In the genomic region with DNA sequence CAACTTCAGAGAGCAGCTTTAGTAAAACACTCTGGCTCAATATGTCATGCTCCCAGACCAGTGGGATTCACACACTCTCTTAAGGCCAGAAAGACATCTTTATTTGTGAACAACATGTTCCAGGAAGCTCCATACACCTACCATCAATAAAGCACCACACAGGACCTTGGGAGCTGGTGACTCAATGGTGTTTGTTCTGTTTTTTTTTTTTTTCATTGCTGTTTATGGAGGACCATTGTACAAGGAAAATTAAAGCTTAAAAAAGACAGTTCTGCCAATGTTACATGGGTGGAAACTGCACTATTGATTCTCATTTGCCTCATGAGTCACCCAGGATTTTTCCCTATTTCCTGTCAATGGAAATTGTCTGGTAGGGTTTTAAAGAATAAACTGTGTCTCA, we compare ENCODE assay signal across 28 cellular contexts. TPM values are rescaled to one million over a fixed set of nuclear protein-coding genes. Genes with fewer than 3 reads are reported as not detected.
DNase-seq lines count a peak whose midpoint lies in the region; ATAC-seq, FAIRE-seq and TF ChIP-seq lines count a peak whose summit lies in the region.
"Had no signal": no experiment of that assay in that cellular context is flagged by ENCODE, and none has a peak within 500 bp of the region (broad histone marks: within the 10 kb centered on the region; RNA-seq: fewer than 3 reads in every experiment).

No MANE protein-coding gene starts in this region.

- H3K4me3 Mint-ChIP-seq in stimulated activated effector memory CD8-positive, alpha-beta T cell treated with anti-CD3 and anti-CD28 coated beads, Interleukin-12 subunit alpha, Interleukin-12 subunit beta, amount 100 ng/mL, for 72 hours = no peak overlapping the region
- H3K4me3 Mint-ChIP-seq: activated naive CD4-positive, alpha-beta T cell treated with anti-CD3 and anti-CD28 coated beads for 36 hours; activated T-cell treated with anti-CD3 and anti-CD28 coated beads, Interleukin-2, amount 50 U/mL, for 24 hours; central memory CD8-positive, alpha-beta T cell; naive B cell; T-cell had no signal

- H3K23ac ChIP-seq in IMR-90 (ENCODE audit: low read depth, low read length) = no peak overlapping the region
- H3K23ac ChIP-seq in H1 (ENCODE audit: insufficient read length) = no peak overlapping the region

- BruUV-seq in IMR-90 (replicated peaks; lab: Mats Ljungman, UMichigan) = no TSS peak

- H4K91ac ChIP-seq in IMR-90 (ENCODE audit: insufficient read depth, low read depth, low read length) = no peak overlapping the region
- H4K91ac ChIP-seq in H1 (replicated peaks; ENCODE audit: insufficient read length, low read length) = no peak overlapping the region

- DNase-seq in IMR-90 (no peak), H1 (ENCODE audit: low read depth in 1 of 2, low spot score in 2 of 2) (no peak), right lobe of liver (no peak), NCI-H1092 (lab: John Stamatoyannopoulos, UW) (no peak)
- DNase-seq in stimulated activated effector memory CD8-positive, alpha-beta T cell treated with anti-CD3 and anti-CD28 coated beads, Interleukin-12 subunit alpha, Interleukin-12 subunit beta, amount 100 ng/mL, for 72 hours (ENCODE audit: low spot score in 2 of 2) = no peak
- DNase-seq: activated CD4-positive, CD25-positive, alpha-beta regulatory T cell treated with anti-CD3 and anti-CD28 coated beads, Interleukin-2, amount 50 U/mL, for 72 hours; activated CD8-positive, alpha-beta memory T cell treated with anti-CD3 and anti-CD28 coated beads for 24 hours; activated naive CD4-positive, alpha-beta T cell treated with anti-CD3 and anti-CD28 coated beads for 36 hours; activated T-cell treated with anti-CD3 and anti-CD28 coated beads, Interleukin-2, amount 50 U/mL, for 24 hours; anterior cingulate cortex; Caco-2; erythroblast; GOT3; KG1; naive B cell; NCI-H187 treated with DMSO at 0.1 percent for 48 hours; occipital lobe; SIG-M5; stimulated activated CD4-positive, alpha-beta T cell treated with anti-CD3 and anti-CD28 coated beads, Interleukin-15, amount 100 ng/mL, for 24 hours; stimulated activated CD8-positive, alpha-beta memory T cell treated with anti-CD3 and anti-CD28 coated beads, Interleukin-4, amount 100 ng/mL, for 48 hours; T-cell; upper lobe of right lung had no signal

- POLR2A ChIA-PET in IMR-90 (lab: Charles Lee; ENCODE audit: unreplicated experiment) (no interaction called here), H1 (lab: Charles Lee; ENCODE audit: partially characterized antibody) (no interaction called here)

- H3K36me3 ChIP-seq in IMR-90 (ENCODE audit: control insufficient read depth, insufficient read depth, low read length) = no peaks in the 10 kb centered on the region
- no peaks in the 10 kb centered on the region for H3K36me3 ChIP-seq in H1 (ENCODE audit: control insufficient read depth in 2 of 4, insufficient read depth in 4 of 4, low read length in 3 of 4)
- H3K36me3 ChIP-seq in right lobe of liver = no peaks in the 10 kb centered on the region
- H3K36me3 ChIP-seq: gastroesophageal sphincter, upper lobe of right lung had no signal

- H3K4me3 ChIP-seq in IMR-90 (ENCODE audit: insufficient read depth, low read depth, low read length) (no peak overlapping the region), H1 (ENCODE audit: extremely low read depth in 1 of 4, insufficient read depth in 2 of 4, low read depth in 3 of 4, low read length in 4 of 4) (no peak overlapping the region), right lobe of liver (no peak overlapping the region)
- H3K4me3 ChIP-seq: gastroesophageal sphincter, upper lobe of right lung had no signal

- no peak overlapping the region for H2AK9ac ChIP-seq in IMR-90 (replicated peaks; ENCODE audit: low read depth, low read length, poor library complexity)

- intact Hi-C loops in IMR-90 (cut with micrococcal nuclease) (no loop called here), right lobe of liver (cut with DNase I) (no loop called here)

- ATAC-seq in IMR-90 (ENCODE audit: low read depth) (no peak), right lobe of liver (peak in 2 of 4 donors; percentile 27 to 76), HG02938 (IDR thresholded peaks at IDR 0.05; ENCODE audit: unreplicated experiment) (no peak), HG03097 (IDR thresholded peaks at IDR 0.05; ENCODE audit: low FRiP score, unreplicated experiment) (no peak)
- no peak for ATAC-seq in stimulated activated effector memory CD8-positive, alpha-beta T cell treated with anti-CD3 and anti-CD28 coated beads, Interleukin-12 subunit alpha, Interleukin-12 subunit beta, amount 100 ng/mL, for 72 hours
- ATAC-seq: gastroesophageal sphincter, Panc1, T-cell, upper lobe of right lung had no signal

- H3K4me1 ChIP-seq in IMR-90 (ENCODE audit: control insufficient read depth, insufficient read depth, low read length) (peaks cover 3% of the 10 kb centered on the region; the same call in 1 of the 2 replicates), H1 (replicated peaks in 1 of 4; ENCODE audit: control insufficient read depth in 3 of 4, insufficient read depth in 4 of 4, low read length in 3 of 4) (peaks cover 2 to 11% (median 8%) of the 10 kb centered on the region in 4 experiments; a peak in 5 of 7 replicates), right lobe of liver (peaks cover 0 to 18% (median 0%) of the 10 kb centered on the region in 4 donors)

- H3K4me2 ChIP-seq in IMR-90 (ENCODE audit: low read depth, low read length) (no peak overlapping the region), H1 (ENCODE audit: insufficient read depth in 1 of 2, low read depth in 2 of 2, low read length in 2 of 2) (no peak overlapping the region)

- dilution Hi-C loops in IMR-90 (cut with HindIII; ENCODE audit: low sequenced_read_pairs, unreplicated experiment) = no loop called here

- H4K5ac ChIP-seq in IMR-90 (ENCODE audit: low read depth, low read length) = peak overlapping the region; percentile 44; the same call in 1 of the 2 replicates
- H4K5ac ChIP-seq in H1 (ENCODE audit: insufficient read length, low read depth, low read length) = no peak overlapping the region

- TF ChIP-seq POLR2A in IMR-90 (IDR thresholded peaks at IDR 0.05; ENCODE audit: low read depth, low read length) = no peak
- TF ChIP-seq POLR2A in H1 (IDR thresholded peaks at IDR 0.05; ENCODE audit: control extremely low read depth in 1 of 2, low read depth in 2 of 2, low read length in 2 of 2) = no peak
- no peak for TF ChIP-seq POLR2A in right lobe of liver (IDR thresholded peaks at IDR 0.05)

- no peak for FAIRE-seq in H1 (lab: Jason Lieb, UNC)

- no peak overlapping the region for H3K14ac ChIP-seq in IMR-90 (replicated peaks; ENCODE audit: low read depth, low read length)
- no peak overlapping the region for H3K14ac ChIP-seq in H1 (ENCODE audit: insufficient read length)

- H3K79me2 ChIP-seq in H1 (ENCODE audit: control insufficient read depth in 1 of 2, insufficient read depth in 2 of 2, low read length in 2 of 2) = no peaks in the 10 kb centered on the region

- no peak overlapping the region for H2BK5ac ChIP-seq in IMR-90 (ENCODE audit: low read depth, low read length, poor library complexity, severe bottlenecking)
- no peak overlapping the region for H2BK5ac ChIP-seq in H1 (ENCODE audit: low read depth, low read length)

- CTCF ChIA-PET in IMR-90 (lab: Yijun Ruan, JAX) (interaction anchor here (0.6 kb wide), 1 partner anchor 26 kb away, joined by 3 read pairs; no protein-coding TSS in a partner anchor), H1 (lab: Charles Lee; ENCODE audit: partially characterized antibody) (no interaction called here)

- H2BK20ac ChIP-seq in IMR-90 (ENCODE audit: low read depth, low read length) (peak overlapping the region; percentile 23), H1 (ENCODE audit: low read length) (peak overlapping the region; percentile 80; the same call in 1 of the 2 replicates)

- TF ChIP-seq CTCF in 22Rv1 (IDR thresholded peaks at IDR 0.05) (no peak), IMR-90 (conservative IDR thresholded peaks at IDR 0.05; ENCODE audit: low read depth, low read length) (no peak), H1 (IDR thresholded peaks at IDR 0.05; ENCODE audit: control extremely low read depth in 1 of 3, insufficient read depth in 1 of 3, low read depth in 1 of 3, low read length in 3 of 3) (no peak), right lobe of liver (IDR thresholded peaks at IDR 0.05) (no peak)

- no peak for TF ChIP-seq EP300 in H1 (IDR thresholded peaks at IDR 0.05; ENCODE audit: borderline replicate concordance in 1 of 2, low read depth in 2 of 2, low read length in 2 of 2)

- no peaks in the 10 kb centered on the region for H3K4me1 Mint-ChIP-seq in stimulated activated effector memory CD8-positive, alpha-beta T cell treated with anti-CD3 and anti-CD28 coated beads, Interleukin-12 subunit alpha, Interleukin-12 subunit beta, amount 100 ng/mL, for 72 hours
- H3K4me1 Mint-ChIP-seq: central memory CD8-positive, alpha-beta T cell had no signal

- peak overlapping the region in 1 of 2 experiments; percentile 48; a peak in 1 of 4 replicates for H4K8ac ChIP-seq in IMR-90 (ENCODE audit: low read depth in 2 of 2, low read length in 2 of 2)
- H4K8ac ChIP-seq in H1 (ENCODE audit: extremely low read depth, insufficient read depth, low read length) = no peak overlapping the region

- H3K9me3 ChIP-seq in IMR-90 (ENCODE audit: control insufficient read depth, insufficient read depth, low read length) = no peaks in the 10 kb centered on the region
- H3K9me3 ChIP-seq in H1 (ENCODE audit: insufficient read depth in 2 of 2, low read depth in 1 of 2, low read length in 1 of 2) = no peaks in the 10 kb centered on the region
- no peaks in the 10 kb centered on the region for H3K9me3 ChIP-seq in right lobe of liver
- H3K9me3 ChIP-seq: Caco-2, gastroesophageal sphincter, upper lobe of right lung had no signal

- H3K4ac ChIP-seq in IMR-90 (ENCODE audit: low read depth, low read length) (peak overlapping the region; percentile 49), H1 (replicated peaks; ENCODE audit: insufficient read length, low read depth, low read length) (no peak overlapping the region)

- H2AK5ac ChIP-seq in IMR-90 (ENCODE audit: low read depth, low read length) = no peak overlapping the region
- H2AK5ac ChIP-seq in H1 (ENCODE audit: low read depth, low read length) = no peak overlapping the region

- H3K27ac ChIP-seq in 22Rv1 = peak overlapping the region; percentile 61
- no peak overlapping the region for H3K27ac ChIP-seq in IMR-90 (ENCODE audit: insufficient read depth, low read length)
- no peak overlapping the region for H3K27ac ChIP-seq in H1 (ENCODE audit: low read depth, low read length)
- H3K27ac ChIP-seq in right lobe of liver = peak overlapping the region in 2 of 3 donors; percentile 61 to 73
- H3K27ac ChIP-seq: gastroesophageal sphincter, upper lobe of right lung had no signal

- peak overlapping the region; percentile 61; the same call in 1 of the 2 replicates for H3K18ac ChIP-seq in IMR-90 (ENCODE audit: low read depth, low read length)
- no peak overlapping the region; the same call in 1 of the 2 replicates for H3K18ac ChIP-seq in H1 (ENCODE audit: extremely low read depth, low read length)

- H2BK15ac ChIP-seq in IMR-90 (ENCODE audit: low read depth, low read length) (0 out of 3 replicates have a peak overlapping the region, but pooled peaks have one; percentile 9), H1 (ENCODE audit: low read length) (no peak overlapping the region)

- H2BK120ac ChIP-seq in IMR-90 (ENCODE audit: low read depth, low read length) (peak overlapping the region; percentile 50; the same call in 1 of the 2 replicates), H1 (replicated peaks; ENCODE audit: low read depth, low read length) (no peak overlapping the region)

- no peaks in the 10 kb centered on the region for H3K79me1 ChIP-seq in IMR-90 (ENCODE audit: low read depth in 1 of 2, low read length in 2 of 2)
- H3K79me1 ChIP-seq in H1 (ENCODE audit: low read depth, low read length) = no peaks in the 10 kb centered on the region

- H4K20me1 ChIP-seq in IMR-90 (ENCODE audit: insufficient read depth, low read length) (no peaks in the 10 kb centered on the region), H1 (replicated peaks in 1 of 2; ENCODE audit: control insufficient read depth in 1 of 2, insufficient read depth in 2 of 2, low read length in 2 of 2) (no peaks in the 10 kb centered on the region)

- no peaks in the 10 kb centered on the region for H3K23me2 ChIP-seq in H1 (ENCODE audit: low read depth, low read length)

- no peaks in the 10 kb centered on the region for H3K36me3 Mint-ChIP-seq in stimulated activated effector memory CD8-positive, alpha-beta T cell treated with anti-CD3 and anti-CD28 coated beads, Interleukin-12 subunit alpha, Interleukin-12 subunit beta, amount 100 ng/mL, for 72 hours
- H3K36me3 Mint-ChIP-seq: naive B cell, T-cell had no signal

- no peaks in the 10 kb centered on the region for H3K9me3 Mint-ChIP-seq in stimulated activated effector memory CD8-positive, alpha-beta T cell treated with anti-CD3 and anti-CD28 coated beads, Interleukin-12 subunit alpha, Interleukin-12 subunit beta, amount 100 ng/mL, for 72 hours
- H3K9me3 Mint-ChIP-seq: activated naive CD4-positive, alpha-beta T cell treated with anti-CD3 and anti-CD28 coated beads for 36 hours; activated T-cell treated with anti-CD3 and anti-CD28 coated beads, Interleukin-2, amount 50 U/mL, for 24 hours; central memory CD8-positive, alpha-beta T cell; naive B cell; T-cell had no signal

- H2BK12ac ChIP-seq in H1 (ENCODE audit: low read depth, low read length) = 0 out of 2 replicates have a peak overlapping the region, but pooled peaks have one; percentile 64

- H3K27me3 ChIP-seq in IMR-90 (ENCODE audit: control insufficient read depth, insufficient read depth, low read length) (no peaks in the 10 kb centered on the region), H1 (replicated peaks in 1 of 4; ENCODE audit: control insufficient read depth in 3 of 4, extremely low read depth in 1 of 4, insufficient read depth in 3 of 4, low read length in 3 of 4) (peaks cover 0 to 1% (median 0%) of the 10 kb centered on the region in 4 experiments; a peak in 1 of 7 replicates), right lobe of liver (no peaks in the 10 kb centered on the region)
- H3K27me3 ChIP-seq: gastroesophageal sphincter, upper lobe of right lung had no signal

- no peak overlapping the region for H2AFZ ChIP-seq in IMR-90 (replicated peaks; ENCODE audit: low read length, poor library complexity)
- 0 out of 2 replicates have a peak overlapping the region, but pooled peaks have one; percentile 33 for H2AFZ ChIP-seq in H1 (ENCODE audit: low read length)

- 0 out of 2 replicates have a peak, but pooled peaks cover 3% of the 10 kb centered on the region for H3K9me1 ChIP-seq in IMR-90 (ENCODE audit: insufficient read depth, low read length)

- in situ Hi-C loops in IMR-90 (cut with MboI; ENCODE audit: low sequenced_read_pairs) = no loop called here

- H3K27ac Mint-ChIP-seq in stimulated activated effector memory CD8-positive, alpha-beta T cell treated with anti-CD3 and anti-CD28 coated beads, Interleukin-12 subunit alpha, Interleukin-12 subunit beta, amount 100 ng/mL, for 72 hours = no peak overlapping the region
- H3K27ac Mint-ChIP-seq: activated naive CD4-positive, alpha-beta T cell treated with anti-CD3 and anti-CD28 coated beads for 36 hours; activated T-cell treated with anti-CD3 and anti-CD28 coated beads, Interleukin-2, amount 50 U/mL, for 24 hours; T-cell had no signal

- H3K9ac ChIP-seq in IMR-90 (ENCODE audit: low read depth, low read length) (no peak overlapping the region), H1 (replicated peaks in 1 of 4; ENCODE audit: extremely low read depth in 1 of 4, low read depth in 3 of 4, low read length in 3 of 4) (no peak overlapping the region)

- H3K56ac ChIP-seq in IMR-90 (ENCODE audit: extremely low read depth, insufficient read depth, low read length) (no peak overlapping the region), H1 (replicated peaks; ENCODE audit: insufficient read length, low read depth, low read length) (no peak overlapping the region)

- TF ChIP-seq RAD21 in IMR-90 (IDR thresholded peaks at IDR 0.05; ENCODE audit: low read length) (no peak), H1 (IDR thresholded peaks at IDR 0.05 in 1 of 2, conservative IDR thresholded peaks at IDR 0.05 in 1 of 2; ENCODE audit: low read depth in 2 of 2, low read length in 2 of 2) (no peak)

RNA-seq across cellular contexts. Expression of a gene that starts 36.3 kb away (rescaled TPM):
- total RNA-seq in IMR-90 (2012; rRNA removed) = 10.8 and 16.9 TPM in 2 replicates
- polyA plus RNA-seq in IMR-90 (2012; rRNA removed) = 3.5 and 3.9 TPM in 2 replicates
- polyA plus RNA-seq in IMR-90 (2012; cell fraction: cytosol; rRNA removed) = 1.6 and 2.1 TPM in 2 replicates
- polyA plus RNA-seq in IMR-90 (2012; cell fraction: nucleus; rRNA removed; ENCODE audit: low replicate concordance) = 6.7 and 15.5 TPM in 2 replicates
- total RNA-seq in H1 (2021; fragmentation: NEBNext Ultra II Directional; extraction: Animal tissue kit (Norgen Biotek cat#: 25700)) = 2.9 and 3.1 TPM in 2 replicates
- polyA plus RNA-seq in H1 (2011; rRNA removed) = 0.61 and 0.91 TPM in 2 replicates
- polyA plus RNA-seq in H1 (2011; cell fraction: cytosol; rRNA removed) = 0.79 TPM
- polyA plus RNA-seq in H1 (2011; cell fraction: nucleus; rRNA removed) = 1.1 TPM
- polyA plus RNA-seq in H1 (2012, experiment 1 of 2) = 1.3 to 2.1 TPM (median 1.6 TPM) in 4 replicates
- 0.22 TPM for polyA plus RNA-seq in H1 (2012, experiment 2 of 2)
- 2.7 TPM for polyA plus RNA-seq in H1 (2013, experiment 1 of 2)
- 2.4 TPM for polyA plus RNA-seq in H1 (2013, experiment 2 of 2)
- 1.1 and 1.7 TPM in 2 replicates for polyA minus RNA-seq in H1 (2011; rRNA and poly(A)+ RNA removed)
- polyA minus RNA-seq in H1 (2011; cell fraction: cytosol; rRNA and poly(A)+ RNA removed) = 1.5 TPM
- 3.5 TPM for polyA minus RNA-seq in H1 (2011; cell fraction: nucleus; rRNA and poly(A)+ RNA removed)
- total RNA-seq in right lobe of liver = 10 to 100 TPM in 2 of 6 experiments, 1 to 10 TPM in 4; 7.7 to 16.9 (median 9.1) TPM

Comparison
In these comparisons a context has a peak if more than half of its experiments do, and no peak if none do; other contexts are left out.
1. H3K27ac ChIP-seq: peak in 22Rv1 (single experiment) and right lobe of liver (2 of 3); none in IMR-90 (single experiment) and H1 (single experiment).